ENCODE assay signal across 8 cellular contexts in genomic region chr12:54352022-54352531, GRCh38. TPM values are rescaled to one million over a fixed set of nuclear protein-coding genes. Genes with fewer than 3 reads are reported as not detected.
A peak's percentile ranks its signal among the peaks of the same experiment; 100 is the strongest.
DNase-seq lines count a peak whose midpoint lies in the region; ATAC-seq and TF ChIP-seq lines count a peak whose summit lies in the region.

No MANE protein-coding gene starts in this region.

- H3K9me3 ChIP-seq in breast epithelium = no peaks in the 10 kb centered on the region
- no peaks in the 10 kb centered on the region for H3K9me3 ChIP-seq in mammary epithelial cell (replicated peaks; ENCODE audit: insufficient read depth, low read length)

- no peak overlapping the region for H3K9ac ChIP-seq in mammary epithelial cell (ENCODE audit: insufficient read depth, low read length)

- no peaks in the 10 kb centered on the region for H3K27me3 Mint-ChIP-seq in activated T-cell treated with anti-CD3 and anti-CD28 coated beads, Interleukin-2, amount 50 U/mL, for 4 hours (ENCODE audit: low read depth)

- H2AFZ ChIP-seq in mammary epithelial cell (ENCODE audit: low read depth, low read length) = no peak overlapping the region

- H3K4me3 ChIP-seq in breast epithelium (peak overlapping the region in 2 of 3 donors; percentile 21 to 32), mammary epithelial cell (replicated peaks in 1 of 3; ENCODE audit: insufficient read depth in 1 of 3, low read depth in 2 of 3, low read length in 3 of 3) (no peak overlapping the region), retinal pigment epithelial cell (ENCODE audit: low read length) (peak overlapping the region; percentile 41)

- ATAC-seq in activated T-cell treated with anti-CD3 and anti-CD28 coated beads, Interleukin-2, amount 50 U/mL, for 4 hours = peak; percentile 84 to 85
- ATAC-seq in left ventricle myocardium superior (peak; percentile 84), HG03159 (IDR thresholded peaks at IDR 0.05; ENCODE audit: unreplicated experiment) (no peak)

- H3K36me3 ChIP-seq in breast epithelium = no peaks in the 10 kb centered on the region
- H3K36me3 ChIP-seq in mammary epithelial cell (ENCODE audit: insufficient read depth, low read length) = peaks cover 28% of the 10 kb centered on the region

- H3K4me1 ChIP-seq in breast epithelium (no peaks in the 10 kb centered on the region), mammary epithelial cell (ENCODE audit: insufficient read depth, low read length) (no peaks in the 10 kb centered on the region)

- CTCF ChIA-PET in mammary epithelial cell (lab: Charles Lee; ENCODE audit: low non-redundant PET) = interaction anchor here (0.5 kb wide), 1 partner anchor 100 kb away, joined by 3 read pairs; no protein-coding TSS in a partner anchor

- no peaks in the 10 kb centered on the region for H3K9me3 Mint-ChIP-seq in activated T-cell treated with anti-CD3 and anti-CD28 coated beads, Interleukin-2, amount 50 U/mL, for 4 hours

- peaks cover 18% of the 10 kb centered on the region for H3K4me1 Mint-ChIP-seq in activated T-cell treated with anti-CD3 and anti-CD28 coated beads, Interleukin-2, amount 50 U/mL, for 4 hours (ENCODE audit: low read depth)

- DNase-seq in breast epithelium (ENCODE audit: low spot score in 2 of 2) (no peak), mammary epithelial cell (no peak), left ventricle myocardium superior (peak; percentile 76), retinal pigment epithelial cell (ENCODE audit: low read depth) (no peak)
- DNase-seq in activated T-cell treated with anti-CD3 and anti-CD28 coated beads, Interleukin-2, amount 50 U/mL, for 4 hours = peak; percentile 48
- DNase-seq in NK-92 treated with Interleukin-12 subunit alpha and Interleukin-12 subunit beta, amount 100 ng/mL, for 24 hours (lab: John Stamatoyannopoulos, UW) = no peak
- DNase-seq in central memory CD4-positive, alpha-beta T cell = no peak

- no peaks in the 10 kb centered on the region for H3K79me2 ChIP-seq in mammary epithelial cell (ENCODE audit: insufficient read depth, low read length)

- no peaks in the 10 kb centered on the region for H4K20me1 ChIP-seq in mammary epithelial cell (ENCODE audit: insufficient read depth, low read length)

- H3K36me3 Mint-ChIP-seq in activated T-cell treated with anti-CD3 and anti-CD28 coated beads, Interleukin-2, amount 50 U/mL, for 4 hours (ENCODE audit: insufficient read depth) = peaks cover 38% of the 10 kb centered on the region

- in situ Hi-C loops in mammary epithelial cell (cut with MboI; ENCODE audit: low sequenced_read_pairs in 2 of 2) = loop anchor here (25.0 kb wide), 1 partner anchor 340 kb away; the partner anchor contains the start of genes HOXC8 (in 2 of the 2) and HOXC9 (in 2 of the 2)

- H3K4me2 ChIP-seq in mammary epithelial cell (ENCODE audit: insufficient read depth, low read depth, low read length) = no peak overlapping the region

- H3K27ac ChIP-seq in breast epithelium = peak overlapping the region; percentile 50 to 73
- no peak overlapping the region for H3K27ac ChIP-seq in mammary epithelial cell (ENCODE audit: insufficient read depth, low read depth, low read length)

- BruUV-seq in mammary epithelial cell (replicated peaks; lab: Mats Ljungman, UMichigan) = no TSS peak

- WGBS in mammary epithelial cell (ENCODE audit: low coverage, missing lambda C conversion rate) = 49% methylated on average over 9 of the region's 21 CpGs

- H3K27me3 ChIP-seq in breast epithelium (no peaks in the 10 kb centered on the region), mammary epithelial cell (ENCODE audit: insufficient read depth, low read length) (no peaks in the 10 kb centered on the region)

- H3K4me3 Mint-ChIP-seq in activated T-cell treated with anti-CD3 and anti-CD28 coated beads, Interleukin-2, amount 50 U/mL, for 4 hours = peak overlapping the region; percentile 67

- TF ChIP-seq POLR2A in breast epithelium (IDR thresholded peaks at IDR 0.05) = no peak

- dilution Hi-C loops in mammary epithelial cell (cut with HindIII; ENCODE audit: low sequenced_read_pairs) = loop anchor here (25.0 kb wide), 1 partner anchor 340 kb away; the partner anchor contains the start of genes HOXC8 and HOXC9

- TF ChIP-seq CTCF in breast epithelium (IDR thresholded peaks at IDR 0.05) (no peak), mammary epithelial cell (conservative IDR thresholded peaks at IDR 0.05 in 1 of 2, IDR thresholded peaks at IDR 0.05 in 1 of 2; ENCODE audit: extremely low read depth in 1 of 2, insufficient read depth in 1 of 2, low read depth in 1 of 2, low read length in 2 of 2) (no peak), retinal pigment epithelial cell (conservative IDR thresholded peaks at IDR 0.05; ENCODE audit: low read depth, low read length) (no peak)

- intact Hi-C loops in breast epithelium (cut with DNase I; ENCODE audit: low total_unique reads) (no loop called here), mammary epithelial cell (cut with micrococcal nuclease) (no loop called here), left ventricle myocardium superior (cut with micrococcal nuclease) (no loop called here)

RNA-seq across cellular contexts. Expression of gene GPR84, which starts 12.2 kb away (rescaled TPM):
- under 1 TPM in 1 of 3 donors, not detected in 2; 0.44 TPM for total RNA-seq in breast epithelium
- under 1 TPM; 0.17 to 0.33 TPM for total RNA-seq in mammary epithelial cell
- polyA plus RNA-seq in mammary epithelial cell = 0.11 TPM
- not detected for polyA minus RNA-seq in mammary epithelial cell
- total RNA-seq in activated T-cell treated with anti-CD3 and anti-CD28 coated beads, Interleukin-2, amount 50 U/mL, for 4 hours = under 1 TPM in 2 of 3 donors, not detected in 1; 0.13 to 0.49 TPM
- not detected for total RNA-seq in left ventricle myocardium superior

RNA-seq across cellular contexts. Expression of gene COPZ1, which starts 27.1 kb away (rescaled TPM):
- total RNA-seq in breast epithelium = 100 to 1,000 TPM in 1 of 3 donors, 10 to 100 TPM in 2; 70.9 to 109 (median 90.1) TPM
- 100 to 1,000 TPM; 113 to 155 TPM for total RNA-seq in mammary epithelial cell
- polyA plus RNA-seq in mammary epithelial cell = 172 TPM
- 168 TPM for polyA minus RNA-seq in mammary epithelial cell
- 100 to 1,000 TPM in 2 of 3 donors, 10 to 100 TPM in 1; 97.5 to 113 (median 109) TPM for total RNA-seq in activated T-cell treated with anti-CD3 and anti-CD28 coated beads, Interleukin-2, amount 50 U/mL, for 4 hours
- total RNA-seq in left ventricle myocardium superior = 114 TPM

RNA-seq across cellular contexts. Expression of gene ZNF385A, which starts 32.5 kb away (rescaled TPM):
- total RNA-seq in breast epithelium = 10 to 100 TPM in 2 of 3 donors, 1 to 10 TPM in 1; 8.9 to 18.4 (median 10.5) TPM
- 100 to 1,000 TPM in 1 of 2 donors, 10 to 100 TPM in 1; 16.0 to 102 TPM for total RNA-seq in mammary epithelial cell
- polyA plus RNA-seq in mammary epithelial cell = 11.7 TPM
- 124 TPM for polyA minus RNA-seq in mammary epithelial cell
- 1 to 10 TPM in 1 of 3 donors, under 1 TPM in 2; 0.48 to 1.1 (median 0.55) TPM for total RNA-seq in activated T-cell treated with anti-CD3 and anti-CD28 coated beads, Interleukin-2, amount 50 U/mL, for 4 hours
- total RNA-seq in left ventricle myocardium superior = 7.7 TPM

RNA-seq across cellular contexts. Expression of gene NFE2, which starts 51.3 kb away (rescaled TPM):
- total RNA-seq in breast epithelium (under 1 TPM; 0.15 to 0.48 (median 0.33) TPM), mammary epithelial cell (under 1 TPM; 0.26 to 0.67 TPM), left ventricle myocardium superior (0.74 TPM)
- 0.54 TPM for polyA plus RNA-seq in mammary epithelial cell
- polyA minus RNA-seq in mammary epithelial cell = not detected
- under 1 TPM; 0.26 to 0.40 (median 0.27) TPM for total RNA-seq in activated T-cell treated with anti-CD3 and anti-CD28 coated beads, Interleukin-2, amount 50 U/mL, for 4 hours

Comparison
In these comparisons a context has a peak if more than half of its experiments do, and no peak if none do; other contexts are left out.
1. H3K4me3 ChIP-seq: peak in breast epithelium (2 of 3) and retinal pigment epithelial cell (single experiment); none in mammary epithelial cell (0 of 3).
2. DNase-seq: peak in activated T-cell treated with anti-CD3 and anti-CD28 coated beads, Interleukin-2, amount 50 U/mL, for 4 hours (single experiment) and left ventricle myocardium superior (single experiment); none in breast epithelium (0 of 2), mammary epithelial cell (single experiment), retinal pigment epithelial cell (single experiment), NK-92 treated with Interleukin-12 subunit alpha and Interleukin-12 subunit beta, amount 100 ng/mL, for 24 hours (single experiment) and central memory CD4-positive, alpha-beta T cell (single experiment).